11 cellular contexts compared by ENCODE assay signal in the genomic region with DNA sequence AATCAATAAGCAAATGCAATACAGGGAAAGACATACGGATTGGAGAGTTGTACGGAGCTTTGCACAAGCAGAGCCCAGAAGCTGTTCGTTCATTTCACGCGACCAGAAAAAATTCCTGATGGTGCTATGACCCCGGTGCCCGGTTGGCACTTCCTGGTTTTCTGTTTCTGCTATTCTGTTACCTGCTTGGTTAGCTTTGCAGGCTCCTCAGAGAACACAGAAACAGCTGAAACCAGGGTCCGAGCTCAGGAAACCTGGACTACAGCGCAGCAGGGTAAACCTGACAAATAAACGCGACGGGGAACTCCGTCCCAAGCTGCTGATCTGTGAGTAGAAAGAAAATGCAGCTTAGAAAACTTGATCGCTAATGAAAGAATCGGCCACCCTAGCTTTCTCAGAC. TPM values are rescaled to one million over a fixed set of nuclear protein-coding genes. Genes with fewer than 3 reads are reported as not detected.
A peak's percentile ranks its signal among the peaks of the same experiment; 100 is the strongest.
DNase-seq lines count a peak whose midpoint lies in the region; ATAC-seq and TF ChIP-seq lines count a peak whose summit lies in the region.
"Had no signal": no experiment of that assay in that cellular context is flagged by ENCODE, and none has a peak within 500 bp of the region (broad histone marks: within the 10 kb centered on the region; RNA-seq: fewer than 3 reads in every experiment).

No MANE protein-coding gene starts in this region.

- no peak for TF ChIP-seq POLR2A in ovary (IDR thresholded peaks at IDR 0.05)

- no peak for TF ChIP-seq EP300 in ovary (IDR thresholded peaks at IDR 0.05)

- intact Hi-C loops in ovary (cut with DNase I), result no loop called here

- H3K4me3 ChIP-seq in RWPE2 (ENCODE audit: severe bottlenecking) (no peak overlapping the region), foreskin fibroblast (ENCODE audit: low read depth in 1 of 2, low read length in 2 of 2) (peak overlapping the region; percentile 76 to 88), ovary (peak overlapping the region; percentile 33)

- no peak overlapping the region for H3K27ac ChIP-seq in RWPE2 (ENCODE audit: poor library complexity, severe bottlenecking)
- H3K27ac ChIP-seq in ovary, result no peak overlapping the region

- DNase-seq in AG08395 (ENCODE audit: low spot score) (peak; percentile 27), RWPE2 (ENCODE audit: low spot score) (no peak), foreskin fibroblast (peak in 1 of 2 donors; percentile 48), ovary (no peak)
- no peak for DNase-seq in stimulated activated CD4-positive, alpha-beta T cell treated with anti-CD3 and anti-CD28 coated beads, Interleukin-4, amount 100 ng/mL, for 4 hours
- DNase-seq: activated T-cell treated with anti-CD3 and anti-CD28 coated beads, Interleukin-2, amount 50 U/mL, for 1 hour; Calu3 had no signal

- H3K27me3 ChIP-seq in RWPE2 (ENCODE audit: insufficient read depth, poor library complexity, severe bottlenecking) (peaks cover 37% of the 10 kb centered on the region), ovary (no peaks in the 10 kb centered on the region)

- H3K36me3 ChIP-seq in RWPE2 (ENCODE audit: low read depth), result no peaks in the 10 kb centered on the region
- no peaks in the 10 kb centered on the region for H3K36me3 ChIP-seq in ovary

- ATAC-seq in RWPE2 (ENCODE audit: low read depth), result peak; percentile 12; the same call in 1 of the 3 replicates
- ATAC-seq in HG03108 (IDR thresholded peaks at IDR 0.05; ENCODE audit: unreplicated experiment), result no peak
- ATAC-seq in GM19324 (IDR thresholded peaks at IDR 0.05; ENCODE audit: low FRiP score, unreplicated experiment), result no peak
- no peak for ATAC-seq in esophagus mucosa

- H3K9me3 ChIP-seq in RWPE2 (ENCODE audit: severe bottlenecking) (no peaks in the 10 kb centered on the region), ovary (no peaks in the 10 kb centered on the region)

- 8 to 23% (median 15%) methylated on average over 15 of the region's 15 CpGs for WGBS in ovary, 3 donors

- no peak for TF ChIP-seq CTCF in RWPE2 (IDR thresholded peaks at IDR 0.05; ENCODE audit: poor library complexity, severe bottlenecking)
- no peak for TF ChIP-seq CTCF in foreskin fibroblast (IDR thresholded peaks at IDR 0.05; ENCODE audit: low read depth, low read length)
- no peak for TF ChIP-seq CTCF in ovary (IDR thresholded peaks at IDR 0.05)

- H3K4me1 ChIP-seq in RWPE2 (ENCODE audit: insufficient read depth, poor library complexity, severe bottlenecking) (no peaks in the 10 kb centered on the region), ovary (ENCODE audit: insufficient read depth) (no peaks in the 10 kb centered on the region)

RNA-seq across cellular contexts. Expression of a gene that starts 0.9 kb away (rescaled TPM):
- total RNA-seq in ovary (10 to 100 TPM in 1 of 7 donors, 1 to 10 TPM in 5, under 1 TPM in 1; 0.68 to 12.6 (median 2.7) TPM), esophagus mucosa (0.04 TPM)
- polyA plus RNA-seq in ovary, result 1 to 10 TPM; 1.3 to 2.2 TPM
- total RNA-seq: Calu3, endothelial cell of umbilical vein had no signal
